22 cellular contexts compared by ENCODE assay signal in the genomic region with DNA sequence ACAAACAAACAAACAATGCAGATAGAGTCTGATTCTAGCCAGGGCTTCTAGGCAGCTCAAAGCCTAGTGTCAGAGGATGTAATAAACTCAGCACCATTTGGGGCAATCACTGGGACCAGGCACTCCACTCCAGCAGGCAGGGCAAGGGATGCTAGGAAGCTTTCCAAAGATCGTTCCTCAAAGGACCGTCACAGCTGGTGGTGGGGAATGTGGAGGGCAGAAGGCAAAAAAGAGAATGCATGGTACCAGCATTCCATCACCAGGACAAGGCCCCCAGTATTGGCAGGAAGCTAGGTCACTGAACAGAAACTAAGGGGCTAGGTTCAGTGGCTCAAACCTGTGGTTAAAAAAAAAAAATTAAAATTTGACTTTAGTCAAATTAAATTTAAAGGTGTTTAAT.
DNase-seq lines count a peak whose midpoint lies in the region; ATAC-seq, FAIRE-seq and TF ChIP-seq lines count a peak whose summit lies in the region.
"Had no signal": no experiment of that assay in that cellular context is flagged by ENCODE, and none has a peak within 500 bp of the region (broad histone marks: within the 10 kb centered on the region; RNA-seq: fewer than 3 reads in every experiment).

No MANE protein-coding gene starts in this region.

- CTCF ChIA-PET in H1 (lab: Charles Lee; ENCODE audit: partially characterized antibody) (interaction anchor here (1.2 to 5.2 kb wide), 13 partner anchors 7 to 221 kb away, joined by 3 to 35 read pairs (median 9); no protein-coding TSS in a partner anchor), Caco-2 (lab: Charles Lee) (interaction anchor here (1.0 to 2.3 kb wide), 2 partner anchors 15 to 32 kb away, joined by 3 to 22 read pairs; no protein-coding TSS in a partner anchor)

- no peak for TF ChIP-seq EP300 in H1 (IDR thresholded peaks at IDR 0.05; ENCODE audit: borderline replicate concordance in 1 of 2, low read depth in 2 of 2, low read length in 2 of 2)

- peak overlapping the region in 2 of 3 donors; percentile 9 to 72 for H3K27ac Mint-ChIP-seq in CD4-positive, CD25-positive, alpha-beta regulatory T cell
- H3K27ac Mint-ChIP-seq in H9 (no peak overlapping the region), Caco-2 (ENCODE audit: unreplicated experiment) (no peak overlapping the region)
- H3K27ac Mint-ChIP-seq: B cell had no signal

- H2BK120ac ChIP-seq in H9 (ENCODE audit: low read depth, low read length, poor library complexity, severe bottlenecking) = no peak overlapping the region
- H2BK120ac ChIP-seq in H1 (replicated peaks; ENCODE audit: low read depth, low read length) = no peak overlapping the region
- no peak overlapping the region for H2BK120ac ChIP-seq in mesendoderm (ENCODE audit: low read depth, low read length)

- FAIRE-seq in H1 (lab: Jason Lieb, UNC) = peak; percentile 62
- FAIRE-seq: A549, GM12891 had no signal

- BruUV-seq in Caco-2 (replicated peaks; lab: Mats Ljungman, UMichigan) = no TSS peak

- H3K27me3 Mint-ChIP-seq in CD4-positive, CD25-positive, alpha-beta regulatory T cell = no peaks in the 10 kb centered on the region
- H3K27me3 Mint-ChIP-seq in H9 (ENCODE audit: low read depth) (peaks cover 5% of the 10 kb centered on the region), Caco-2 (ENCODE audit: insufficient read depth, unreplicated experiment) (no peaks in the 10 kb centered on the region)
- H3K27me3 Mint-ChIP-seq: B cell, IgD-negative memory B cell had no signal

- H3K4ac ChIP-seq in H9 (ENCODE audit: low read depth, low read length) (no peak overlapping the region), H1 (replicated peaks; ENCODE audit: insufficient read length, low read depth, low read length) (no peak overlapping the region), mesendoderm (ENCODE audit: low read depth, low read length) (no peak overlapping the region)

- H3K9me2 ChIP-seq in hepatocyte (replicated peaks; ENCODE audit: insufficient read depth) = no peaks in the 10 kb centered on the region

- intact Hi-C loops in Caco-2 (cut with micrococcal nuclease; ENCODE audit: unreplicated experiment) = loop anchor here (2.0 to 10.0 kb wide), 4 partner anchors 13 to 223 kb away; no protein-coding TSS in a partner anchor

- H3K27me3 ChIP-seq in CD4-positive, CD25-positive, alpha-beta regulatory T cell (ENCODE audit: control insufficient read depth, insufficient read depth, low read length) = no peaks in the 10 kb centered on the region
- H3K27me3 ChIP-seq in H9 (ENCODE audit: insufficient read depth, low read length) (peaks cover 3% of the 10 kb centered on the region; the same call in 1 of the 2 replicates), H1 (replicated peaks in 1 of 4; ENCODE audit: control insufficient read depth in 3 of 4, extremely low read depth in 1 of 4, insufficient read depth in 3 of 4, low read length in 3 of 4) (no peaks in the 10 kb centered on the region; a peak in 1 of 7 replicates), mesendoderm (ENCODE audit: insufficient read depth, low read length, poor library complexity) (no peaks in the 10 kb centered on the region), hepatocyte (no peaks in the 10 kb centered on the region), Caco-2 (replicated peaks; ENCODE audit: control insufficient read depth, insufficient read depth, low read length) (no peaks in the 10 kb centered on the region)

- H3K4me3 Mint-ChIP-seq in CD4-positive, CD25-positive, alpha-beta regulatory T cell = no peak overlapping the region
- no peak overlapping the region for H3K4me3 Mint-ChIP-seq in H9
- H3K4me3 Mint-ChIP-seq in Caco-2 (ENCODE audit: unreplicated experiment) = no peak overlapping the region
- H3K4me3 Mint-ChIP-seq: B cell, IgD-negative memory B cell had no signal

- no CpG with 5 or more reads among the region's 2 CpGs for WGBS in H9 (ENCODE audit: extremely low coverage, insufficient read length, low lambda C conversion rate)
- WGBS in H1 (ENCODE audit: extremely low coverage in 1 of 2, insufficient coverage in 1 of 2, insufficient read length in 1 of 2, insufficient replicate concordance in 2 of 2, low coverage in 1 of 2, low lambda C conversion rate in 2 of 2, missing lambda C conversion rate in 1 of 2), 2 experiments = 45% methylated on average over 2 of the region's 2 CpGs; no CpG with 5 or more reads in 1 of the 2 experiments
- WGBS in mesendoderm (ENCODE audit: extremely low coverage, insufficient coverage, low lambda C conversion rate) = no CpG with 5 or more reads among the region's 2 CpGs
- 69% methylated on average over 2 of the region's 2 CpGs for WGBS in hepatocyte (ENCODE audit: low lambda C conversion rate, missing lambda C conversion rate)

- H3K23me2 ChIP-seq in H9 (ENCODE audit: insufficient read length, low read depth, low read length, poor library complexity, severe bottlenecking) = no peaks in the 10 kb centered on the region
- H3K23me2 ChIP-seq in H1 (ENCODE audit: low read depth, low read length) = no peaks in the 10 kb centered on the region; the same call in 1 of the 2 replicates

- H3K9me3 Mint-ChIP-seq in CD4-positive, CD25-positive, alpha-beta regulatory T cell = no peaks in the 10 kb centered on the region
- H3K9me3 Mint-ChIP-seq in H9 = no peaks in the 10 kb centered on the region
- H3K9me3 Mint-ChIP-seq in Caco-2 (ENCODE audit: unreplicated experiment) = no peaks in the 10 kb centered on the region
- H3K9me3 Mint-ChIP-seq: IgD-negative memory B cell had no signal

- no peak for TF ChIP-seq CTCF in H9 (conservative IDR thresholded peaks at IDR 0.05)
- TF ChIP-seq CTCF in H1 (IDR thresholded peaks at IDR 0.05; ENCODE audit: control extremely low read depth in 1 of 3, insufficient read depth in 1 of 3, low read depth in 1 of 3, low read length in 3 of 3) = no peak
- no peak for TF ChIP-seq CTCF in hepatocyte (IDR thresholded peaks at IDR 0.05; ENCODE audit: poor library complexity)
- no peak for TF ChIP-seq CTCF in Caco-2 (IDR thresholded peaks at IDR 0.05; ENCODE audit: insufficient read depth in 1 of 2, low read depth in 1 of 2, low read length in 1 of 2, severe bottlenecking in 1 of 2, unreplicated experiment in 1 of 2)

- H3K4me2 ChIP-seq in H9 (ENCODE audit: insufficient read depth, insufficient read length, low read length) (no peak overlapping the region), H1 (ENCODE audit: insufficient read depth in 1 of 2, low read depth in 2 of 2, low read length in 2 of 2) (no peak overlapping the region), mesendoderm (ENCODE audit: low read length) (no peak overlapping the region), hepatocyte (no peak overlapping the region)
- H3K4me2 ChIP-seq: A549 had no signal

- H3K36me3 ChIP-seq in CD4-positive, CD25-positive, alpha-beta regulatory T cell (ENCODE audit: control insufficient read depth, insufficient read depth, low read length) = no peaks in the 10 kb centered on the region
- H3K36me3 ChIP-seq in H1 (ENCODE audit: control insufficient read depth in 2 of 4, insufficient read depth in 4 of 4, low read length in 3 of 4) = no peaks in the 10 kb centered on the region
- no peaks in the 10 kb centered on the region for H3K36me3 ChIP-seq in mesendoderm (ENCODE audit: control insufficient read depth, insufficient read depth, low read length)
- H3K36me3 ChIP-seq in hepatocyte (replicated peaks; ENCODE audit: insufficient read depth, low read depth) = no peaks in the 10 kb centered on the region
- H3K36me3 ChIP-seq in Caco-2 (ENCODE audit: control insufficient read depth, insufficient read depth, low read length) = no peaks in the 10 kb centered on the region

- no peak for TF ChIP-seq POLR2A in H1 (IDR thresholded peaks at IDR 0.05; ENCODE audit: control extremely low read depth in 1 of 2, low read depth in 2 of 2, low read length in 2 of 2)

- H2BK15ac ChIP-seq in H9 (ENCODE audit: low read depth, low read length) = no peak overlapping the region
- no peak overlapping the region for H2BK15ac ChIP-seq in H1 (ENCODE audit: low read length)
- H2BK15ac ChIP-seq in mesendoderm (replicated peaks; ENCODE audit: low read depth) = no peak overlapping the region

- no peak overlapping the region for H2BK5ac ChIP-seq in H9 (ENCODE audit: insufficient read length, low read length)
- no peak overlapping the region for H2BK5ac ChIP-seq in H1 (ENCODE audit: low read depth, low read length)
- H2BK5ac ChIP-seq in mesendoderm (ENCODE audit: low read length) = no peak overlapping the region

- no peaks in the 10 kb centered on the region for H3K79me2 ChIP-seq in H9 (ENCODE audit: insufficient read depth, low read length)
- no peaks in the 10 kb centered on the region for H3K79me2 ChIP-seq in H1 (ENCODE audit: control insufficient read depth in 1 of 2, insufficient read depth in 2 of 2, low read length in 2 of 2)
- H3K79me2 ChIP-seq in mesendoderm (ENCODE audit: control insufficient read depth, insufficient read depth, low read length) = no peaks in the 10 kb centered on the region
- no peaks in the 10 kb centered on the region for H3K79me2 ChIP-seq in hepatocyte

- peaks cover 7% of the 10 kb centered on the region for H3K4me1 ChIP-seq in CD4-positive, CD25-positive, alpha-beta regulatory T cell (ENCODE audit: control insufficient read depth, insufficient read depth, low read length, poor library complexity, severe bottlenecking)
- peaks cover 10% of the 10 kb centered on the region for H3K4me1 ChIP-seq in H9 (ENCODE audit: insufficient read depth, low read length)
- H3K4me1 ChIP-seq in H1 (replicated peaks in 1 of 4; ENCODE audit: control insufficient read depth in 3 of 4, insufficient read depth in 4 of 4, low read length in 3 of 4) = peaks cover 2 to 10% (median 5%) of the 10 kb centered on the region in 4 experiments; a peak in 4 of 7 replicates
- no peaks in the 10 kb centered on the region for H3K4me1 ChIP-seq in mesendoderm (ENCODE audit: control insufficient read depth, low read depth, low read length)
- H3K4me1 ChIP-seq in hepatocyte (ENCODE audit: insufficient read depth) = no peaks in the 10 kb centered on the region
- H3K4me1 ChIP-seq in Caco-2 = peaks cover 37% of the 10 kb centered on the region

- no peak for DNase-seq in CD4-positive, CD25-positive, alpha-beta regulatory T cell
- peak; percentile 64 for DNase-seq in H9
- peak in 1 of 2 experiments; percentile 60 for DNase-seq in H1 (ENCODE audit: low read depth in 1 of 2, low spot score in 2 of 2)
- peak; percentile 74 for DNase-seq in mesendoderm
- DNase-seq in COLO668 (lab: John Stamatoyannopoulos, UW; ENCODE audit: unreplicated experiment) = no peak
- no peak for DNase-seq in hepatocyte (ENCODE audit: low spot score)
- DNase-seq in NCI-H1092 treated with DMSO at 0.1 percent for 48 hours (lab: John Stamatoyannopoulos, UW) = no peak
- no peak for DNase-seq in Caco-2
- DNase-seq: COR-L47, DMS 273 treated with DMSO at 0.1 percent for 48 hours, DND-41, NCI-H1694, NCI-H2081 treated with DMSO at 0.1 percent for 48 hours, NCI-H446, NCI-H526, OCI-M1, Right ventricle myocardium superior had no signal

- no peak overlapping the region for H3K27ac ChIP-seq in CD4-positive, CD25-positive, alpha-beta regulatory T cell (ENCODE audit: insufficient read depth, low read length, poor library complexity, severe bottlenecking)
- H3K27ac ChIP-seq in H9 (ENCODE audit: insufficient read length, low read depth, low read length) (no peak overlapping the region), H1 (ENCODE audit: low read depth, low read length) (no peak overlapping the region), mesendoderm (ENCODE audit: low read depth, low read length) (no peak overlapping the region), hepatocyte (no peak overlapping the region)
- H3K27ac ChIP-seq: A549 had no signal

- H2AK5ac ChIP-seq in H9 (ENCODE audit: insufficient read length, low read length) = no peak overlapping the region
- H2AK5ac ChIP-seq in H1 (ENCODE audit: low read depth, low read length) = no peak overlapping the region
- H2AK5ac ChIP-seq in mesendoderm (ENCODE audit: low read length) = no peak overlapping the region

- ATAC-seq in CD4-positive, CD25-positive, alpha-beta regulatory T cell (ENCODE audit: low read depth in 2 of 2) = no peak
- ATAC-seq: HCT116 had no signal

- no peak overlapping the region for H4K91ac ChIP-seq in H9 (ENCODE audit: insufficient read length, low read depth, low read length)
- no peak overlapping the region for H4K91ac ChIP-seq in H1 (replicated peaks; ENCODE audit: insufficient read length, low read length)

- no peak overlapping the region for H3K56ac ChIP-seq in H9 (ENCODE audit: insufficient read length, low read depth, low read length)
- H3K56ac ChIP-seq in H1 (replicated peaks; ENCODE audit: insufficient read length, low read depth, low read length) = no peak overlapping the region
- no peak overlapping the region for H3K56ac ChIP-seq in mesendoderm (ENCODE audit: low read length)

- no peak overlapping the region for H4K5ac ChIP-seq in H9 (ENCODE audit: insufficient read length, low read depth, low read length)
- H4K5ac ChIP-seq in H1 (ENCODE audit: insufficient read length, low read depth, low read length) = no peak overlapping the region
- H4K5ac ChIP-seq in mesendoderm (ENCODE audit: low read length) = no peak overlapping the region

- H3K79me1 ChIP-seq in H9 (ENCODE audit: insufficient read depth, low read depth, low read length, poor library complexity, severe bottlenecking) (no peaks in the 10 kb centered on the region), H1 (ENCODE audit: low read depth, low read length) (no peaks in the 10 kb centered on the region), mesendoderm (ENCODE audit: low read length) (no peaks in the 10 kb centered on the region)

- H2BK12ac ChIP-seq in H9 (ENCODE audit: insufficient read length, low read depth, low read length) (no peak overlapping the region), H1 (ENCODE audit: low read depth, low read length) (peak overlapping the region; percentile 31; the same call in 1 of the 2 replicates)

- H4K8ac ChIP-seq in H9 (replicated peaks; ENCODE audit: insufficient read length, low read depth, low read length) (no peak overlapping the region), H1 (ENCODE audit: extremely low read depth, insufficient read depth, low read length) (no peak overlapping the region), mesendoderm (ENCODE audit: low read depth, low read length) (no peak overlapping the region)

- H2BK20ac ChIP-seq in H9 (ENCODE audit: low read depth, low read length, poor library complexity, severe bottlenecking) (no peak overlapping the region), H1 (ENCODE audit: low read length) (0 out of 2 replicates have a peak overlapping the region, but pooled peaks have one; percentile 73)

- H3K4me1 Mint-ChIP-seq in CD4-positive, CD25-positive, alpha-beta regulatory T cell = peaks cover 8 to 15% (median 10%) of the 10 kb centered on the region in 4 donors
- H3K4me1 Mint-ChIP-seq in H9 (peaks cover 20 to 22% of the 10 kb centered on the region in 2 experiments), Caco-2 (ENCODE audit: low read depth, unreplicated experiment) (peaks cover 23% of the 10 kb centered on the region)

- H3K9ac ChIP-seq in H9 (ENCODE audit: extremely low read depth, insufficient read length, low read length) = no peak overlapping the region
- H3K9ac ChIP-seq in H1 (replicated peaks in 1 of 4; ENCODE audit: extremely low read depth in 1 of 4, low read depth in 3 of 4, low read length in 3 of 4) = no peak overlapping the region
- H3K9ac ChIP-seq in mesendoderm (ENCODE audit: low read length) = no peak overlapping the region

- POLR2A ChIA-PET in H1 (lab: Charles Lee; ENCODE audit: partially characterized antibody) = no interaction called here
- POLR2A ChIA-PET in Caco-2 (lab: Charles Lee) = no interaction called here

- no peak overlapping the region for H3K14ac ChIP-seq in H9 (ENCODE audit: insufficient read depth, low read length)
- no peak overlapping the region for H3K14ac ChIP-seq in H1 (ENCODE audit: insufficient read length)

- no peak overlapping the region for H3K23ac ChIP-seq in H9 (ENCODE audit: insufficient read length, low read depth, low read length)
- no peak overlapping the region for H3K23ac ChIP-seq in H1 (ENCODE audit: insufficient read length)
- no peak overlapping the region for H3K23ac ChIP-seq in mesendoderm (ENCODE audit: low read length)

- no peaks in the 10 kb centered on the region for H3K36me3 Mint-ChIP-seq in CD4-positive, CD25-positive, alpha-beta regulatory T cell
- H3K36me3 Mint-ChIP-seq in H9 (ENCODE audit: insufficient read depth in 1 of 3, low read depth in 3 of 3) = no peaks in the 10 kb centered on the region
- H3K36me3 Mint-ChIP-seq in Caco-2 (ENCODE audit: insufficient read depth, unreplicated experiment) = peaks cover 13% of the 10 kb centered on the region

- H3K18ac ChIP-seq in H9 (ENCODE audit: insufficient read length, low read depth, low read length) (no peak overlapping the region), H1 (ENCODE audit: extremely low read depth, low read length) (no peak overlapping the region), mesendoderm (ENCODE audit: low read length) (no peak overlapping the region)

- H4K20me1 ChIP-seq in H9 (ENCODE audit: control insufficient read depth, insufficient read depth, insufficient read length) (no peaks in the 10 kb centered on the region), H1 (replicated peaks in 1 of 2; ENCODE audit: control insufficient read depth in 1 of 2, insufficient read depth in 2 of 2, low read length in 2 of 2) (no peaks in the 10 kb centered on the region), hepatocyte (ENCODE audit: insufficient read depth, poor library complexity, severe bottlenecking) (no peaks in the 10 kb centered on the region)

- no peak overlapping the region for H3K4me3 ChIP-seq in CD4-positive, CD25-positive, alpha-beta regulatory T cell (ENCODE audit: low read depth, low read length)
- H3K4me3 ChIP-seq in H1 (ENCODE audit: extremely low read depth in 1 of 4, insufficient read depth in 2 of 4, low read depth in 3 of 4, low read length in 4 of 4) (no peak overlapping the region), mesendoderm (ENCODE audit: low read length) (no peak overlapping the region), hepatocyte (no peak overlapping the region), Caco-2 (ENCODE audit: low read depth, low read length) (no peak overlapping the region)
- H3K4me3 ChIP-seq: A549 had no signal

- no peaks in the 10 kb centered on the region for H3K9me3 ChIP-seq in CD4-positive, CD25-positive, alpha-beta regulatory T cell (ENCODE audit: control insufficient read depth in 2 of 2, low read length in 2 of 2)
- H3K9me3 ChIP-seq in H9 (ENCODE audit: control insufficient read depth, low read depth, low read length) = no peaks in the 10 kb centered on the region
- no peaks in the 10 kb centered on the region for H3K9me3 ChIP-seq in H1 (ENCODE audit: insufficient read depth in 2 of 2, low read depth in 1 of 2, low read length in 1 of 2)
- no peaks in the 10 kb centered on the region for H3K9me3 ChIP-seq in hepatocyte (ENCODE audit: low read depth)
- H3K9me3 ChIP-seq in Caco-2 = no peaks in the 10 kb centered on the region
- H3K9me3 ChIP-seq: A549 had no signal

- no peak overlapping the region for H3T11ph ChIP-seq in H9 (ENCODE audit: low read length)

- no peak for TF ChIP-seq RAD21 in H1 (IDR thresholded peaks at IDR 0.05 in 1 of 2, conservative IDR thresholded peaks at IDR 0.05 in 1 of 2; ENCODE audit: low read depth in 2 of 2, low read length in 2 of 2)

- H2AFZ ChIP-seq in H9 (ENCODE audit: low read length) (no peak overlapping the region), H1 (ENCODE audit: low read length) (no peak overlapping the region), hepatocyte (no peak overlapping the region)

Comparison
In these comparisons a context has a peak if more than half of its experiments do, and no peak if none do; other contexts are left out.
1. DNase-seq: peak in H9 (single experiment) and mesendoderm (single experiment); none in CD4-positive, CD25-positive, alpha-beta regulatory T cell (0 of 3), COLO668 (single experiment), hepatocyte (single experiment), NCI-H1092 treated with DMSO at 0.1 percent for 48 hours (single experiment) and Caco-2 (0 of 2).
2. H3K27ac Mint-ChIP-seq: peak in CD4-positive, CD25-positive, alpha-beta regulatory T cell (2 of 3); none in H9 (0 of 3) and Caco-2 (single experiment).